In genomic region chr12:109387425-109388166, GRCh38 we compare ENCODE assay signal across 8 cellular contexts. TPM values are rescaled to one million over a fixed set of nuclear protein-coding genes. Genes with fewer than 3 reads are reported as not detected.
DNase-seq lines count a peak whose midpoint lies in the region; ATAC-seq and TF ChIP-seq lines count a peak whose summit lies in the region.

No MANE protein-coding gene starts in this region.

- no peaks in the 10 kb centered on the region for H3K36me3 ChIP-seq in OCI-LY7 (ENCODE audit: insufficient read depth, low read length)

- H3K4me1 ChIP-seq in OCI-LY7 (ENCODE audit: insufficient read depth, low read length, poor library complexity, severe bottlenecking): peaks cover 3% of the 10 kb centered on the region

- intact Hi-C loops in OCI-LY7 (cut with micrococcal nuclease; ENCODE audit: unreplicated experiment): loop anchor here (5.0 kb wide), 1 partner anchor 275 kb away; no protein-coding TSS in a partner anchor

- H3K9me2 ChIP-seq in OCI-LY7 (ENCODE audit: insufficient read depth, low read length): no peaks in the 10 kb centered on the region

- no peak overlapping the region for H3K4me2 ChIP-seq in OCI-LY7 (ENCODE audit: low read length)

- BruUV-seq in OCI-LY7 (replicated peaks; lab: Mats Ljungman, UMichigan): no TSS peak

- TF ChIP-seq CTCF in C4-2B (conservative IDR thresholded peaks at IDR 0.05) (peak; percentile 72), HFF-Myc (IDR thresholded peaks at IDR 0.05; ENCODE audit: low read depth, low read length, missing control alignments) (peak; percentile 73), OCI-LY7 (conservative IDR thresholded peaks at IDR 0.05; ENCODE audit: low read length) (peak; percentile 77)

- DNase-seq in HFF-Myc (ENCODE audit: extremely low read depth, low read depth) (peak; percentile 32), OCI-LY7 (ENCODE audit: low spot score) (peak; percentile 57), retina (peak; percentile 28), GM19240 (ENCODE audit: insufficient read length, low spot score) (no peak)

- ATAC-seq in esophagus mucosa: peak; percentile 25
- no peak for ATAC-seq in GM21367 (IDR thresholded peaks at IDR 0.05; ENCODE audit: unreplicated experiment)
- ATAC-seq in HG03521 (IDR thresholded peaks at IDR 0.05; ENCODE audit: unreplicated experiment): no peak

- POLR2A ChIA-PET in OCI-LY7 (lab: Charles Lee): interaction anchor here (0.7 kb wide), 1 partner anchor 126 kb away, joined by 4 read pairs; no protein-coding TSS in a partner anchor

- H4K20me1 ChIP-seq in OCI-LY7 (ENCODE audit: insufficient read depth, low read length): no peaks in the 10 kb centered on the region

- CTCF ChIA-PET in OCI-LY7 (lab: Charles Lee; ENCODE audit: unreplicated experiment): no interaction called here

- H2AFZ ChIP-seq in OCI-LY7 (ENCODE audit: low read length): no peak overlapping the region

- H3K9me3 ChIP-seq in OCI-LY7 (ENCODE audit: low read length): no peaks in the 10 kb centered on the region

- no peaks in the 10 kb centered on the region for H3K79me2 ChIP-seq in OCI-LY7 (ENCODE audit: insufficient read depth, low read depth, low read length)

- no peak overlapping the region for H3K27ac ChIP-seq in C4-2B
- H3K27ac ChIP-seq in OCI-LY7 (ENCODE audit: low read depth, low read length, poor library complexity, severe bottlenecking): no peak overlapping the region

- H3K4me3 ChIP-seq in HFF-Myc (replicated peaks; ENCODE audit: low read depth, low read length) (no peak overlapping the region), OCI-LY7 (ENCODE audit: low read depth, low read length, poor library complexity, severe bottlenecking) (no peak overlapping the region)

RNA-seq across cellular contexts. Expression of gene MYO1H, which starts 39.9 kb away (rescaled TPM):
- 0.28 and 5.4 TPM in 2 replicates for total RNA-seq in OCI-LY7 (2014; rRNA removed; shearing (Covaris generic))
- total RNA-seq in OCI-LY7 (2022) (0.11 and 0.59 TPM in 2 replicates), esophagus mucosa (1.0 TPM)
